ENCODE assay signal across 10 cellular contexts in genomic region chr14:73745571-73746539, GRCh38. TPM values are rescaled to one million over a fixed set of nuclear protein-coding genes. Genes with fewer than 3 reads are reported as not detected.
DNase-seq lines count a peak whose midpoint lies in the region; ATAC-seq and TF ChIP-seq lines count a peak whose summit lies in the region.
"Had no signal": no experiment of that assay in that cellular context is flagged by ENCODE, and none has a peak within 500 bp of the region (broad histone marks: within the 10 kb centered on the region; RNA-seq: fewer than 3 reads in every experiment).

No MANE protein-coding gene starts in this region.

- H3K79me2 ChIP-seq in osteoblast (ENCODE audit: insufficient read depth, low read length), result peaks cover 100% of the 10 kb centered on the region

- no peaks in the 10 kb centered on the region for H3K9me3 ChIP-seq in CD4-positive, CD25-positive, alpha-beta regulatory T cell (ENCODE audit: control insufficient read depth in 2 of 2, low read length in 2 of 2)
- no peaks in the 10 kb centered on the region for H3K9me3 ChIP-seq in osteoblast (ENCODE audit: low read depth, low read length)

- H3K27me3 Mint-ChIP-seq in CD4-positive, CD25-positive, alpha-beta regulatory T cell, result no peaks in the 10 kb centered on the region

- H3K27me3 ChIP-seq in CD4-positive, CD25-positive, alpha-beta regulatory T cell (ENCODE audit: control insufficient read depth, insufficient read depth, low read length), result no peaks in the 10 kb centered on the region
- no peaks in the 10 kb centered on the region for H3K27me3 ChIP-seq in osteoblast (ENCODE audit: insufficient read depth, low read length)

- no peaks in the 10 kb centered on the region for H3K9me3 Mint-ChIP-seq in CD4-positive, CD25-positive, alpha-beta regulatory T cell

- peaks cover 11 to 97% (median 75%) of the 10 kb centered on the region in 4 donors for H3K4me1 Mint-ChIP-seq in CD4-positive, CD25-positive, alpha-beta regulatory T cell

- H3K36me3 Mint-ChIP-seq in CD4-positive, CD25-positive, alpha-beta regulatory T cell, result no peaks in the 10 kb centered on the region

- no peaks in the 10 kb centered on the region for H3K36me3 ChIP-seq in CD4-positive, CD25-positive, alpha-beta regulatory T cell (ENCODE audit: control insufficient read depth, insufficient read depth, low read length)
- peaks cover 4% of the 10 kb centered on the region for H3K36me3 ChIP-seq in osteoblast (ENCODE audit: insufficient read depth, low read length)

- no peak overlapping the region for H2AFZ ChIP-seq in osteoblast (ENCODE audit: low read length)

- no peak for DNase-seq in CD4-positive, CD25-positive, alpha-beta regulatory T cell
- DNase-seq in M059J (ENCODE audit: low read depth), result peak; percentile 45
- peak; percentile 70 for DNase-seq in coronary artery (ENCODE audit: low spot score)
- DNase-seq in osteoblast (ENCODE audit: insufficient read length, low spot score, missing footprints), result peak; percentile 76
- no peak for DNase-seq in stimulated activated CD4-positive, alpha-beta T cell treated with anti-CD3 and anti-CD28 coated beads, Interleukin-15, amount 100 ng/mL, for 24 hours
- DNase-seq in SW 1271 (lab: John Stamatoyannopoulos, UW), result no peak
- DNase-seq in central memory CD4-positive, alpha-beta T cell, result no peak
- DNase-seq: Kasumi-1, SIG-M5 had no signal

- no peak for TF ChIP-seq CTCF in coronary artery (IDR thresholded peaks at IDR 0.05)
- TF ChIP-seq CTCF in osteoblast (IDR thresholded peaks at IDR 0.05; ENCODE audit: extremely low read depth, low read depth, low read length), result no peak

- H4K20me1 ChIP-seq in osteoblast (ENCODE audit: insufficient read depth, low read length), result peaks cover 94% of the 10 kb centered on the region

- peak overlapping the region; percentile 76 for H3K27ac ChIP-seq in CD4-positive, CD25-positive, alpha-beta regulatory T cell (ENCODE audit: insufficient read depth, low read length, poor library complexity, severe bottlenecking)
- H3K27ac ChIP-seq in coronary artery (peak overlapping the region; percentile 27 to 95), osteoblast (ENCODE audit: low read depth, low read length) (peak overlapping the region; percentile 69)

- ATAC-seq in CD4-positive, CD25-positive, alpha-beta regulatory T cell (ENCODE audit: low read depth in 2 of 2), result no peak
- no peak for ATAC-seq in GM21515 (IDR thresholded peaks at IDR 0.05; ENCODE audit: unreplicated experiment)

- H3K4me1 ChIP-seq in CD4-positive, CD25-positive, alpha-beta regulatory T cell (ENCODE audit: control insufficient read depth, insufficient read depth, low read length, poor library complexity, severe bottlenecking), result peaks cover 92% of the 10 kb centered on the region
- H3K4me1 ChIP-seq in osteoblast (ENCODE audit: insufficient read depth, low read length), result peaks cover 60% of the 10 kb centered on the region

- peak overlapping the region; percentile 52 to 93 (median 90) for H3K27ac Mint-ChIP-seq in CD4-positive, CD25-positive, alpha-beta regulatory T cell

- H3K4me3 ChIP-seq in CD4-positive, CD25-positive, alpha-beta regulatory T cell (ENCODE audit: low read depth, low read length), result no peak overlapping the region
- H3K4me3 ChIP-seq in coronary artery (no peak overlapping the region), osteoblast (ENCODE audit: insufficient read depth, low read length) (no peak overlapping the region)

- H3K4me2 ChIP-seq in osteoblast (ENCODE audit: insufficient read depth, low read length), result no peak overlapping the region

- peak overlapping the region in 2 of 4 donors; percentile 78 to 90 for H3K4me3 Mint-ChIP-seq in CD4-positive, CD25-positive, alpha-beta regulatory T cell

RNA-seq across cellular contexts. Expression of gene PNMA1, which starts 31.7 kb away (rescaled TPM):
- 42.6 TPM for total RNA-seq in CD4-positive, CD25-positive, alpha-beta regulatory T cell
- polyA plus RNA-seq in CD4-positive, CD25-positive, alpha-beta regulatory T cell, result 10 to 100 TPM; 45.2 to 54.1 (median 51.9) TPM
- 8.6 and 16.8 TPM in 2 replicates for total RNA-seq in M059J (2014; rRNA removed; shearing (Covaris generic))
- total RNA-seq in osteoblast, result 40.1 and 40.2 TPM in 2 replicates

Comparison
In these comparisons a context has a peak if more than half of its experiments do, and no peak if none do; other contexts are left out.
1. DNase-seq: peak in M059J (single experiment), coronary artery (single experiment) and osteoblast (single experiment); none in CD4-positive, CD25-positive, alpha-beta regulatory T cell (0 of 3), stimulated activated CD4-positive, alpha-beta T cell treated with anti-CD3 and anti-CD28 coated beads, Interleukin-15, amount 100 ng/mL, for 24 hours (single experiment), SW 1271 (0 of 2) and central memory CD4-positive, alpha-beta T cell (single experiment).
2. Peak in every context shown above with its lines, with median percentiles within 50 percentile points of each other: H3K27ac ChIP-seq.